In genomic region chr11:63227521-63228107, GRCh38 we compare ENCODE assay signal across 31 cellular contexts. TPM values are rescaled to one million over a fixed set of nuclear protein-coding genes. Genes with fewer than 3 reads are reported as not detected.
"Had no signal": no experiment of that assay in that cellular context is flagged by ENCODE, and none has a peak within 500 bp of the region (broad histone marks: within the 10 kb centered on the region; RNA-seq: fewer than 3 reads in every experiment).

No MANE protein-coding gene starts in this region.

- ATAC-seq: heart right ventricle; left colon; left ventricle myocardium superior; natural killer cell; pancreas; sciatic nerve; stimulated activated naive CD8-positive, alpha-beta T cell treated with anti-CD3 and anti-CD28 coated beads, Interleukin-15, amount 100 ng/mL, for 72 hours had no signal

- H3K9me3 ChIP-seq: pancreas, suprapubic skin, vagina had no signal

- DNase-seq: dorsolateral prefrontal cortex; effector CD4-positive, alpha-beta T cell; foreskin melanocyte; glutamatergic neuron; heart right ventricle; hippocampal formation; immature natural killer cell; islet precursor cell; kidney glomerular epithelial cell; left colon; left ventricle myocardium superior; natural killer cell; occipital lobe; pancreas; stimulated activated CD4-positive, alpha-beta T cell treated with anti-CD3 and anti-CD28 coated beads, Interleukin-12 subunit alpha, Interleukin-12 subunit beta, amount 100 ng/mL, for 4 hours; stimulated activated CD4-positive, alpha-beta T cell treated with anti-CD3 and anti-CD28 coated beads, Interleukin-1b, Interleukin-23, amount 100 ng/mL, for 48 hours; stimulated activated CD4-positive, alpha-beta T cell treated with anti-CD3 and anti-CD28 coated beads, Interleukin-4, amount 100 ng/mL, for 1 hour; stimulated activated CD8-positive, alpha-beta memory T cell treated with anti-CD3 and anti-CD28 coated beads, Interleukin-4, amount 100 ng/mL, for 48 hours; stimulated activated naive CD4-positive, alpha-beta T cell; stimulated activated naive CD8-positive, alpha-beta T cell treated with anti-CD3 and anti-CD28 coated beads, Interleukin-15, amount 100 ng/mL, for 72 hours; trophoblast cell had no signal

- H3K4me1 ChIP-seq: heart right ventricle, suprapubic skin, vagina had no signal

- H3K4me3 ChIP-seq: dorsolateral prefrontal cortex, heart right ventricle, lung, pancreas, smooth muscle cell, suprapubic skin, vagina had no signal

- H3K27ac ChIP-seq: dorsolateral prefrontal cortex, heart right ventricle, pancreas, suprapubic skin, vagina had no signal

- H3K36me3 ChIP-seq: heart right ventricle, pancreas, suprapubic skin, vagina had no signal

- H3K27me3 ChIP-seq: pancreas, vagina had no signal

- H3K4me2 ChIP-seq: smooth muscle cell had no signal

RNA-seq across cellular contexts. Expression of gene SLC22A25, which starts 15.8 kb away (rescaled TPM):
- total RNA-seq: heart right ventricle, left colon, left ventricle myocardium superior, lung, mononuclear cell, natural killer cell, pancreas, progenitor cell of endocrine pancreas, sciatic nerve, smooth muscle cell, suprapubic skin, ureter had no signal
- polyA plus RNA-seq: heart right ventricle, immature natural killer cell, lung, neural cell, pancreas, smooth muscle cell, thymus had no signal
